ENCODE assay signal across 17 cellular contexts in genomic region chr16:2787406-2787805, GRCh38. TPM values are rescaled to one million over a fixed set of nuclear protein-coding genes. Genes with fewer than 3 reads are reported as not detected.
DNase-seq lines count a peak whose midpoint lies in the region; ATAC-seq and TF ChIP-seq lines count a peak whose summit lies in the region.
"Had no signal": no experiment of that assay in that cellular context is flagged by ENCODE, and none has a peak within 500 bp of the region (broad histone marks: within the 10 kb centered on the region; RNA-seq: fewer than 3 reads in every experiment).

Gene PRSS33 (minus strand): TSS chr16:2787560. CDS start chr16:2786547, 1,013 bp downstream.

- H3K9me3 ChIP-seq in HEK293 (ENCODE audit: control insufficient read depth, insufficient read depth, low read depth, low read length), result no peaks in the 10 kb centered on the region
- H3K9me3 ChIP-seq: BE2C had no signal

- no peak for TF ChIP-seq CTCF in Calu3 (IDR thresholded peaks at IDR 0.05; ENCODE audit: unreplicated experiment)
- TF ChIP-seq CTCF in HEK293 (tag by site-specific recombination; IDR thresholded peaks at IDR 0.05), result no peak
- TF ChIP-seq CTCF in omental fat pad (IDR thresholded peaks at IDR 0.05), result no peak

- no peak within 1 kb of the TSS for H3K4me3 ChIP-seq in HEK293 (ENCODE audit: low read depth, low read length)
- H3K4me3 ChIP-seq: skin epidermis had no signal

- H3K27ac Mint-ChIP-seq in Calu3 (ENCODE audit: unreplicated experiment), result peak within 1 kb of the TSS; percentile 88
- H3K27ac Mint-ChIP-seq in activated naive CD8-positive, alpha-beta T cell treated with anti-CD3 and anti-CD28 coated beads, Interleukin-2, amount 50 U/mL, for 24 hours, result no peak within 1 kb of the TSS
- H3K27ac Mint-ChIP-seq: activated CD4-positive, alpha-beta T cell treated with anti-CD3 and anti-CD28 coated beads for 36 hours had no signal

- BruUV-seq in Calu3 (replicated peaks; lab: Mats Ljungman, UMichigan), result no TSS peak

- no peaks in the 10 kb centered on the region for H3K4me1 ChIP-seq in HEK293 (ENCODE audit: control insufficient read depth, insufficient read depth, low read length)
- H3K4me1 ChIP-seq: BE2C had no signal

- H3K27me3 Mint-ChIP-seq in Calu3 (ENCODE audit: unreplicated experiment), result no peaks in the 10 kb centered on the region
- H3K27me3 Mint-ChIP-seq in activated naive CD8-positive, alpha-beta T cell treated with anti-CD3 and anti-CD28 coated beads, Interleukin-2, amount 50 U/mL, for 24 hours, result peaks cover 15% of the 10 kb centered on the region

- ATAC-seq in activated naive CD8-positive, alpha-beta T cell treated with anti-CD3 and anti-CD28 coated beads, Interleukin-2, amount 50 U/mL, for 24 hours, result no peak
- ATAC-seq in omental fat pad (ENCODE audit: low FRiP score), result no peak
- no peak for ATAC-seq in GM21786 (IDR thresholded peaks at IDR 0.05; ENCODE audit: unreplicated experiment)
- ATAC-seq in GM18511 (IDR thresholded peaks at IDR 0.05; ENCODE audit: unreplicated experiment), result no peak
- ATAC-seq: activated CD4-positive, alpha-beta T cell treated with anti-CD3 and anti-CD28 coated beads for 36 hours had no signal

- CTCF ChIA-PET in Calu3 (lab: Charles Lee) (interaction anchor here (1.0 kb wide), 1 partner anchor 9 kb away, joined by 3 read pairs; no protein-coding TSS in a partner anchor), HEK293 (lab: Yijun Ruan, JAX) (interaction anchor here (1.0 kb wide), 1 partner anchor 80 kb away, joined by 5 read pairs; no protein-coding TSS in a partner anchor)

- peaks cover 36% of the 10 kb centered on the region for H3K4me1 Mint-ChIP-seq in Calu3 (ENCODE audit: low read depth, unreplicated experiment)
- H3K4me1 Mint-ChIP-seq in activated naive CD8-positive, alpha-beta T cell treated with anti-CD3 and anti-CD28 coated beads, Interleukin-2, amount 50 U/mL, for 24 hours, result peaks cover 8% of the 10 kb centered on the region

- no peaks in the 10 kb centered on the region for H3K36me3 ChIP-seq in HEK293 (ENCODE audit: control insufficient read depth in 2 of 2, insufficient read depth in 1 of 2, low read length in 2 of 2)
- H3K36me3 ChIP-seq: BE2C had no signal

- POLR2A ChIA-PET in HEK293 (lab: Yijun Ruan, JAX), result no interaction called here

- H3K27ac ChIP-seq in HEK293 (ENCODE audit: extremely low read depth, low read depth, low read length), result no peak within 1 kb of the TSS
- H3K27ac ChIP-seq: parathyroid adenoma, skin epidermis had no signal

- peak within 1 kb of the TSS; percentile 71 for H3K4me3 Mint-ChIP-seq in Calu3 (ENCODE audit: low read depth, unreplicated experiment)
- peak within 1 kb of the TSS; percentile 63 for H3K4me3 Mint-ChIP-seq in activated naive CD8-positive, alpha-beta T cell treated with anti-CD3 and anti-CD28 coated beads, Interleukin-2, amount 50 U/mL, for 24 hours

- DNase-seq in Calu3 (peak; percentile 50), omental fat pad (ENCODE audit: low spot score) (peak; percentile 20)
- DNase-seq in activated naive CD8-positive, alpha-beta T cell treated with anti-CD3 and anti-CD28 coated beads, Interleukin-2, amount 50 U/mL, for 24 hours, result no peak
- DNase-seq in activated CD4-positive, alpha-beta T cell treated with anti-CD3 and anti-CD28 coated beads for 4 hours, result no peak
- DNase-seq: activated CD4-positive, alpha-beta T cell treated with anti-CD3 and anti-CD28 coated beads for 36 hours; BE2C; effector memory CD4-positive, alpha-beta T cell; GF-D8; NCI-H1417 treated with DMSO at 0.1 percent for 48 hours; stimulated activated CD4-positive, alpha-beta T cell treated with anti-CD3 and anti-CD28 coated beads, Interleukin-4, amount 100 ng/mL, for 24 hours had no signal

- intact Hi-C loops in Calu3 (cut with micrococcal nuclease; ENCODE audit: unreplicated experiment), result no loop called here

- peaks cover 18% of the 10 kb centered on the region for H3K36me3 Mint-ChIP-seq in Calu3 (ENCODE audit: insufficient read depth, unreplicated experiment)
- H3K36me3 Mint-ChIP-seq in activated naive CD8-positive, alpha-beta T cell treated with anti-CD3 and anti-CD28 coated beads, Interleukin-2, amount 50 U/mL, for 24 hours (ENCODE audit: low read depth), result no peaks in the 10 kb centered on the region

- no peaks in the 10 kb centered on the region for H3K9me3 Mint-ChIP-seq in Calu3 (ENCODE audit: low read depth, unreplicated experiment)
- no peaks in the 10 kb centered on the region for H3K9me3 Mint-ChIP-seq in activated naive CD8-positive, alpha-beta T cell treated with anti-CD3 and anti-CD28 coated beads, Interleukin-2, amount 50 U/mL, for 24 hours

TF ChIP-seq in HEK293, 187 proteins besides CTCF, POLR2A, EP300 and RAD21:
- TF ChIP-seq, protein P1, sequence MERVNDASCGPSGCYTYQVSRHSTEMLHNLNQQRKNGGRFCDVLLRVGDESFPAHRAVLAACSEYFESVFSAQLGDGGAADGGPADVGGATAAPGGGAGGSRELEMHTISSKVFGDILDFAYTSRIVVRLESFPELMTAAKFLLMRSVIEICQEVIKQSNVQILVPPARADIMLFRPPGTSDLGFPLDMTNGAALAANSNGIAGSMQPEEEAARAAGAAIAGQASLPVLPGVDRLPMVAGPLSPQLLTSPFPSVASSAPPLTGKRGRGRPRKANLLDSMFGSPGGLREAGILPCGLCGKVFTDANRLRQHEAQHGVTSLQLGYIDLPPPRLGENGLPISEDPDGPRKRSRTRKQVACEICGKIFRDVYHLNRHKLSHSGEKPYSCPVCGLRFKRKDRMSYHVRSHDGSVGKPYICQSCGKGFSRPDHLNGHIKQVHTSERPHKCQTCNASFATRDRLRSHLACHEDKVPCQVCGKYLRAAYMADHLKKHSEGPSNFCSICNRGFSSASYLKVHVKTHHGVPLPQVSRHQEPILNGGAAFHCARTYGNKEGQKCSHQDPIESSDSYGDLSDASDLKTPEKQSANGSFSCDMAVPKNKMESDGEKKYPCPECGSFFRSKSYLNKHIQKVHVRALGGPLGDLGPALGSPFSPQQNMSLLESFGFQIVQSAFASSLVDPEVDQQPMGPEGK (tag by site-specific recombination; IDR thresholded peaks at IDR 0.05), result 0 out of 2 replicates have a peak, but pooled peaks have one; percentile 12
- no peak for TF ChIP-seq OSR2 (tag by site-specific recombination; IDR thresholded peaks at IDR 0.05)

RNA-seq across cellular contexts. Expression of gene PRSS33, which starts in this region (rescaled TPM):
- total RNA-seq in Calu3 (2022), result 7.9 and 13.2 TPM in 2 replicates
- not detected for total RNA-seq in omental fat pad
- total RNA-seq: activated CD4-positive, alpha-beta T cell treated with anti-CD3 and anti-CD28 coated beads for 36 hours; HT1080; liver had no signal

Comparison
In these comparisons a context has a peak if more than half of its experiments do, and no peak if none do; other contexts are left out.
1. Peak in DNase-seq in omental fat pad; RNA of the gene not detected or under 1 TPM.